ENCODE assay signal across 24 cellular contexts in genomic region chr4:52192697-52193096, GRCh38.
A peak's percentile ranks its signal among the peaks of the same experiment; 100 is the strongest.
DNase-seq lines count a peak whose midpoint lies in the region; ATAC-seq and TF ChIP-seq lines count a peak whose summit lies in the region.
"Had no signal": no experiment of that assay in that cellular context is flagged by ENCODE, and none has a peak within 500 bp of the region (broad histone marks: within the 10 kb centered on the region; RNA-seq: fewer than 3 reads in every experiment).

No MANE protein-coding gene starts in this region.

- peaks cover 0 to 42% (median 8%) of the 10 kb centered on the region in 11 experiments; a peak in 13 of 22 replicates for H3K27me3 ChIP-seq in BLaER1 treated with 17β-estradiol and CSF1 and Interleukin-3, amounts not matched to agents 10 nM and 100 nM
- H3K27me3 ChIP-seq: spleen had no signal

- peak overlapping the region in 4 of 11 experiments; percentile 22 to 73 (median 45); a peak in 6 of 22 replicates for H3K27ac ChIP-seq in BLaER1 treated with 17β-estradiol and CSF1 and Interleukin-3, amounts not matched to agents 10 nM and 100 nM
- H3K27ac ChIP-seq: psoas muscle, spleen had no signal

- H4K20me1 ChIP-seq in BLaER1 treated with 17β-estradiol and CSF1 and Interleukin-3, amounts not matched to agents 10 nM and 100 nM, result no peaks in the 10 kb centered on the region

- H3K9me3 Mint-ChIP-seq in activated T-helper 1 cell treated with anti-CD3 and anti-CD28 coated beads, Interleukin-12 subunit alpha, Interleukin-12 subunit beta, Interleukin-2, Interleukin-4 antibody, amounts not matched to agents 30 ng/mL and 10 ng/mL and 1 ng/mL, durations not matched to agents 14 hours and 24 hours and 36 hours, result no peaks in the 10 kb centered on the region
- H3K9me3 Mint-ChIP-seq: activated naive CD4-positive, alpha-beta T cell treated with anti-CD3 and anti-CD28 coated beads, Interleukin-2, amount 50 U/mL, for 72 hours had no signal

- TF ChIP-seq CTCF in omental fat pad (IDR thresholded peaks at IDR 0.05), result no peak

- no peaks in the 10 kb centered on the region for H3K36me3 ChIP-seq in BLaER1 treated with 17β-estradiol and CSF1 and Interleukin-3, amounts not matched to agents 10 nM and 100 nM
- H3K36me3 ChIP-seq: spleen had no signal

- H3K4me2 ChIP-seq in BLaER1 treated with 17β-estradiol and CSF1 and Interleukin-3, amounts not matched to agents 10 nM and 100 nM, result peak overlapping the region; percentile 45 to 76 (median 68)
- H3K4me2 ChIP-seq: SK-N-SH had no signal

- ATAC-seq in omental fat pad (ENCODE audit: low FRiP score) (peak; percentile 64), GM21526 (IDR thresholded peaks at IDR 0.05; ENCODE audit: low FRiP score, unreplicated experiment) (no peak)
- ATAC-seq: activated naive CD4-positive, alpha-beta T cell treated with anti-CD3 and anti-CD28 coated beads, Interleukin-2, amount 50 U/mL, for 72 hours; activated T-cell treated with anti-CD3 and anti-CD28 coated beads, Interleukin-2, amount 50 U/mL, for 72 hours; left colon; mucosa of descending colon had no signal

- H3K4me1 Mint-ChIP-seq in activated T-helper 1 cell treated with anti-CD3 and anti-CD28 coated beads, Interleukin-12 subunit alpha, Interleukin-12 subunit beta, Interleukin-2, Interleukin-4 antibody, amounts not matched to agents 30 ng/mL and 10 ng/mL and 1 ng/mL, durations not matched to agents 14 hours and 24 hours and 36 hours (ENCODE audit: low read depth), result no peaks in the 10 kb centered on the region

- no peak overlapping the region for H3K27ac Mint-ChIP-seq in activated T-helper 1 cell treated with anti-CD3 and anti-CD28 coated beads, Interleukin-12 subunit alpha, Interleukin-12 subunit beta, Interleukin-2, Interleukin-4 antibody, amounts not matched to agents 30 ng/mL and 10 ng/mL and 1 ng/mL, durations not matched to agents 14 hours and 24 hours and 36 hours
- H3K27ac Mint-ChIP-seq: activated naive CD4-positive, alpha-beta T cell treated with anti-CD3 and anti-CD28 coated beads, Interleukin-2, amount 50 U/mL, for 72 hours; activated T-cell treated with anti-CD3 and anti-CD28 coated beads, Interleukin-2, amount 50 U/mL, for 72 hours had no signal

- no peak overlapping the region for H3K4me3 Mint-ChIP-seq in activated T-helper 1 cell treated with anti-CD3 and anti-CD28 coated beads, Interleukin-12 subunit alpha, Interleukin-12 subunit beta, Interleukin-2, Interleukin-4 antibody, amounts not matched to agents 30 ng/mL and 10 ng/mL and 1 ng/mL, durations not matched to agents 14 hours and 24 hours and 36 hours
- H3K4me3 Mint-ChIP-seq: activated T-cell treated with anti-CD3 and anti-CD28 coated beads, Interleukin-2, amount 50 U/mL, for 72 hours had no signal

- intact Hi-C loops in activated T-helper 1 cell treated with anti-CD3 and anti-CD28 coated beads, Interleukin-12 subunit alpha, Interleukin-12 subunit beta, Interleukin-2, Interleukin-4 antibody, amounts not matched to agents 30 ng/mL and 10 ng/mL and 1 ng/mL, durations not matched to agents 14 hours and 24 hours and 36 hours (cut with micrococcal nuclease), result no loop called here

- peaks cover 9 to 28% (median 23%) of the 10 kb centered on the region in 10 experiments for H3K4me1 ChIP-seq in BLaER1 treated with 17β-estradiol and CSF1 and Interleukin-3, amounts not matched to agents 10 nM and 100 nM
- H3K4me1 ChIP-seq: psoas muscle, spleen had no signal

- no peaks in the 10 kb centered on the region for H3K27me3 Mint-ChIP-seq in activated T-helper 1 cell treated with anti-CD3 and anti-CD28 coated beads, Interleukin-12 subunit alpha, Interleukin-12 subunit beta, Interleukin-2, Interleukin-4 antibody, amounts not matched to agents 30 ng/mL and 10 ng/mL and 1 ng/mL, durations not matched to agents 14 hours and 24 hours and 36 hours (ENCODE audit: insufficient read depth)

- no peak overlapping the region for H3K9ac ChIP-seq in BLaER1 treated with 17β-estradiol and CSF1 and Interleukin-3, amounts not matched to agents 10 nM and 100 nM
- H3K9ac ChIP-seq: SK-N-SH had no signal

- DNase-seq in HT-29 (ENCODE audit: low spot score), result peak; percentile 6
- peak; percentile 49 for DNase-seq in glomerular visceral epithelial cell (ENCODE audit: extremely low spot score)
- no peak for DNase-seq in omental fat pad (ENCODE audit: low spot score)
- no peak for DNase-seq in KBM-7
- no peak for DNase-seq in activated T-helper 1 cell treated with anti-CD3 and anti-CD28 coated beads, Interleukin-12 subunit alpha, Interleukin-12 subunit beta, Interleukin-2, Interleukin-4 antibody, amounts not matched to agents 30 ng/mL and 10 ng/mL and 1 ng/mL, durations not matched to agents 14 hours and 24 hours and 36 hours (ENCODE audit: low spot score)
- DNase-seq: activated CD4-positive, alpha-beta T cell treated with anti-CD3 and anti-CD28 coated beads for 4 hours; activated T-cell treated with anti-CD3 and anti-CD28 coated beads, Interleukin-2, amount 50 U/mL, for 72 hours; DMS79 treated with DMSO at 0.1 percent for 48 hours; IMR-90; left colon; MM.1S; mucosa of descending colon; NCI-H146; NCI-H2171; NCI-H524 treated with DMSO at 0.1 percent for 48 hours; psoas muscle; SK-N-SH; spleen; stimulated activated CD4-positive, alpha-beta T cell treated with anti-CD3 and anti-CD28 coated beads, Interleukin-4, amount 100 ng/mL, for 1 hour; stimulated activated naive CD4-positive, alpha-beta T cell treated with Interleukin-2 at 50 U/mL for 16 hours; T-helper 2 cell had no signal

- no peaks in the 10 kb centered on the region for H3K36me3 Mint-ChIP-seq in activated T-helper 1 cell treated with anti-CD3 and anti-CD28 coated beads, Interleukin-12 subunit alpha, Interleukin-12 subunit beta, Interleukin-2, Interleukin-4 antibody, amounts not matched to agents 30 ng/mL and 10 ng/mL and 1 ng/mL, durations not matched to agents 14 hours and 24 hours and 36 hours (ENCODE audit: low read depth)
- H3K36me3 Mint-ChIP-seq: activated naive CD4-positive, alpha-beta T cell treated with anti-CD3 and anti-CD28 coated beads, Interleukin-2, amount 50 U/mL, for 72 hours had no signal

- in situ Hi-C loops in KBM-7 (cut with MboI; ENCODE audit: low pct_unique_long_range_greater_than_20kb, low sequenced_read_pairs), result no loop called here

- no peaks in the 10 kb centered on the region for H3K9me3 ChIP-seq in BLaER1 treated with 17β-estradiol and CSF1 and Interleukin-3, amounts not matched to agents 10 nM and 100 nM (replicated peaks in 1 of 11)
- H3K9me3 ChIP-seq: mucosa of descending colon, psoas muscle, SK-N-SH, spleen had no signal

- no peak overlapping the region for H3K4me3 ChIP-seq in BLaER1 treated with 17β-estradiol and CSF1 and Interleukin-3, amounts not matched to agents 10 nM and 100 nM
- H3K4me3 ChIP-seq: mucosa of descending colon, psoas muscle, spleen had no signal

Comparison
In these comparisons a context has a peak if more than half of its experiments do, and no peak if none do; other contexts are left out.
1. DNase-seq: peak in HT-29 (single experiment) and glomerular visceral epithelial cell (single experiment); none in omental fat pad (single experiment), KBM-7 (single experiment) and activated T-helper 1 cell treated with anti-CD3 and anti-CD28 coated beads, Interleukin-12 subunit alpha, Interleukin-12 subunit beta, Interleukin-2, Interleukin-4 antibody, amounts not matched to agents 30 ng/mL and 10 ng/mL and 1 ng/mL, durations not matched to agents 14 hours and 24 hours and 36 hours (single experiment).